ENCODE assay signal across 8 cellular contexts in the genomic region with DNA sequence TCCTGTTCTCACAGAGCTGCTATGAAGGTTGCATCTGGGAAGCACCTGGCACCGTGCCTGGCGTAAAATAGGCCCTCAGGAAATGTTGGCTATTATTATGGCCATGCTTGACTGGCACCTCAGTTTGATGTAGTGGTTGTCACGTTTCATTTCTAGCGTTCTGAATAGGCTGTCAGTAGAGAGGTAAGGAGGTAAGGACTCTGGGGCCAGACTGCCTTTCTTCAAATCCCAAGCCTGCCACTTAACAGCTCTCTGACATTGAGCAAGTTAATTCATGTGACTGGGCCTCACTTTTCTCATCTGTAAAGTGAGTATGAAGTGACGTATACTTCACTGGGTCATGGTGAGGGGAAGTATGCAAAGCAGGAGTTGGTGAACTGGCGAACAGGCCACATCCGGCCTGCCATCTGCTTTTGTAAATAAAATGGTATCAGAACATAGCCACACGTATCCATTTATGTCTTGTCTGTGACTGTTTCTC.
A peak's percentile ranks its signal among the peaks of the same experiment; 100 is the strongest.
DNase-seq lines count a peak whose midpoint lies in the region; ATAC-seq and TF ChIP-seq lines count a peak whose summit lies in the region.

No MANE protein-coding gene starts in this region.

- TF ChIP-seq CTCF in WERI-Rb-1 (IDR thresholded peaks at IDR 0.05; ENCODE audit: low read depth, low read length) = no peak

- no peaks in the 10 kb centered on the region for H3K9me3 Mint-ChIP-seq in activated CD4-positive, alpha-beta T cell treated with anti-CD3 and anti-CD28 coated beads, Interleukin-2, amount 10 ng/mL, durations not matched to agents 24 days and 14 days

- DNase-seq in Daoy (ENCODE audit: low read depth) (peak; percentile 71), WERI-Rb-1 (no peak), inferior parietal cortex (ENCODE audit: extremely low spot score) (no peak)
- DNase-seq in Jurkat, Clone E6-1 (ENCODE audit: low read depth, low spot score) = peak; percentile 81
- DNase-seq in activated CD4-positive, alpha-beta T cell treated with anti-CD3 and anti-CD28 coated beads, Interleukin-2, amount 10 ng/mL, durations not matched to agents 24 days and 14 days = no peak
- no peak for DNase-seq in activated T-cell treated with anti-CD3 and anti-CD28 coated beads, Interleukin-2, amount 50 U/mL, for 48 hours

- no peak overlapping the region for H3K27ac ChIP-seq in WERI-Rb-1

- no peak overlapping the region for H3K4me3 Mint-ChIP-seq in activated CD4-positive, alpha-beta T cell treated with anti-CD3 and anti-CD28 coated beads, Interleukin-2, amount 10 ng/mL, durations not matched to agents 24 days and 14 days

- no peaks in the 10 kb centered on the region for H3K27me3 Mint-ChIP-seq in activated CD4-positive, alpha-beta T cell treated with anti-CD3 and anti-CD28 coated beads, Interleukin-2, amount 10 ng/mL, durations not matched to agents 24 days and 14 days

- H3K36me3 ChIP-seq in WERI-Rb-1 = no peaks in the 10 kb centered on the region

- H3K36me3 Mint-ChIP-seq in activated CD4-positive, alpha-beta T cell treated with anti-CD3 and anti-CD28 coated beads, Interleukin-2, amount 10 ng/mL, durations not matched to agents 24 days and 14 days (ENCODE audit: low read depth) = no peaks in the 10 kb centered on the region

- H3K27ac Mint-ChIP-seq in activated CD4-positive, alpha-beta T cell treated with anti-CD3 and anti-CD28 coated beads, Interleukin-2, amount 10 ng/mL, durations not matched to agents 24 days and 14 days = no peak overlapping the region

- ATAC-seq in GM21367 (IDR thresholded peaks at IDR 0.05; ENCODE audit: unreplicated experiment) (peak; percentile 73), esophagus mucosa (peak; percentile 29)

- H3K9me3 ChIP-seq in WERI-Rb-1 (ENCODE audit: severe bottlenecking) = no peaks in the 10 kb centered on the region

- H3K27me3 ChIP-seq in WERI-Rb-1 (ENCODE audit: insufficient read depth, low read depth, severe bottlenecking) = no peaks in the 10 kb centered on the region

- H3K4me1 Mint-ChIP-seq in activated CD4-positive, alpha-beta T cell treated with anti-CD3 and anti-CD28 coated beads, Interleukin-2, amount 10 ng/mL, durations not matched to agents 24 days and 14 days = no peaks in the 10 kb centered on the region

- no peak overlapping the region for H3K4me3 ChIP-seq in Jurkat, Clone E6-1 (ENCODE audit: low read length)
- no peak overlapping the region for H3K4me3 ChIP-seq in WERI-Rb-1 (ENCODE audit: low read depth, low read length)

- intact Hi-C loops in activated CD4-positive, alpha-beta T cell treated with anti-CD3 and anti-CD28 coated beads, Interleukin-2, amount 10 ng/mL, durations not matched to agents 24 days and 14 days (cut with micrococcal nuclease) = no loop called here

Comparison
In these comparisons a context has a peak if more than half of its experiments do, and no peak if none do; other contexts are left out.
1. DNase-seq: peak in Daoy (single experiment) and Jurkat, Clone E6-1 (single experiment); none in WERI-Rb-1 (single experiment), inferior parietal cortex (single experiment), activated CD4-positive, alpha-beta T cell treated with anti-CD3 and anti-CD28 coated beads, Interleukin-2, amount 10 ng/mL, durations not matched to agents 24 days and 14 days (single experiment) and activated T-cell treated with anti-CD3 and anti-CD28 coated beads, Interleukin-2, amount 50 U/mL, for 48 hours (0 of 2).